1 cellular context compared by ENCODE assay signal in the genomic region with DNA sequence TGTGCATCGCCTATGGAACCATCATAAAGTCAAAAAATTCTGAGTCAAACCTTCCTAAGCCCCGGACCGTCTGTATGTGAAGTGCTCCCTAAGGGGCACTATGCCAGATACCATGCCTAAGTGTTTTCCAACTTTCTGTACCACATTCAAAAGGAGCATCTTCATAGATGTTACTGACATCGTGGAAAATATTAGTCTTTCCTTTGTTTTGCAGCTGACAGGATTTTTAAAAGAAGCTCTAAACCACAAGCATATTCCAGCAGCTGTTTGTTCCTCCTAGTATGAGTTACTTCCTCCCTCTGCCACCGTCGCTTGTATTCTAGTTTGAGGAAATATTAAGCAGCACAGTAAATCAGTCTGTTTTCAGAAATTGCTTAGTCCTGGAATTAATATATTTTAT. TPM values are rescaled to one million over a fixed set of nuclear protein-coding genes. Genes with fewer than 3 reads are reported as not detected.
"Had no signal": no experiment of that assay in that cellular context is flagged by ENCODE, and none has a peak within 500 bp of the region (broad histone marks: within the 10 kb centered on the region; RNA-seq: fewer than 3 reads in every experiment).

No MANE protein-coding gene starts in this region.

RNA-seq across cellular contexts. Expression of a gene that starts 45.1 kb away (rescaled TPM):
- total RNA-seq: activated T-helper 1 cell treated with anti-CD3 and anti-CD28 coated beads, Interleukin-12 subunit alpha, Interleukin-12 subunit beta, Interleukin-2, Interleukin-4 antibody, amounts not matched to agents 30 ng/mL and 10 ng/mL and 1 ng/mL, durations not matched to agents 14 hours and 24 hours and 36 hours had no signal
